1 cellular context compared by ENCODE assay signal in genomic region chr20:53879048-53879684, GRCh38.
TF ChIP-seq lines count a peak whose summit lies in the region.

No MANE protein-coding gene starts in this region.

TF ChIP-seq in A549, 52 proteins besides CTCF, POLR2A, EP300 and RAD21 (continued from another document):
- TF ChIP-seq SMC3 (IDR thresholded peaks at IDR 0.05) = no peak
- no peak for TF ChIP-seq MAFK (IDR thresholded peaks at IDR 0.05; ENCODE audit: partially characterized antibody)
- no peak for TF ChIP-seq ELK1 (IDR thresholded peaks at IDR 0.05; ENCODE audit: low read depth, low read length)
- no peak for TF ChIP-seq ZC3H11A (IDR thresholded peaks at IDR 0.05)
- no peak for TF ChIP-seq MAZ (IDR thresholded peaks at IDR 0.05; ENCODE audit: borderline replicate concordance, low read depth, low read length)
- TF ChIP-seq ESRRA (IDR thresholded peaks at IDR 0.05; ENCODE audit: borderline replicate concordance, low read length) = no peak
- no peak for TF ChIP-seq RFX5 (IDR thresholded peaks at IDR 0.05)
- no peak for TF ChIP-seq GATA3 (IDR thresholded peaks at IDR 0.05; ENCODE audit: borderline replicate concordance)
- no peak for TF ChIP-seq POLR2AphosphoS2 (conservative IDR thresholded peaks at IDR 0.05; ENCODE audit: low read length)
